In the genomic region with DNA sequence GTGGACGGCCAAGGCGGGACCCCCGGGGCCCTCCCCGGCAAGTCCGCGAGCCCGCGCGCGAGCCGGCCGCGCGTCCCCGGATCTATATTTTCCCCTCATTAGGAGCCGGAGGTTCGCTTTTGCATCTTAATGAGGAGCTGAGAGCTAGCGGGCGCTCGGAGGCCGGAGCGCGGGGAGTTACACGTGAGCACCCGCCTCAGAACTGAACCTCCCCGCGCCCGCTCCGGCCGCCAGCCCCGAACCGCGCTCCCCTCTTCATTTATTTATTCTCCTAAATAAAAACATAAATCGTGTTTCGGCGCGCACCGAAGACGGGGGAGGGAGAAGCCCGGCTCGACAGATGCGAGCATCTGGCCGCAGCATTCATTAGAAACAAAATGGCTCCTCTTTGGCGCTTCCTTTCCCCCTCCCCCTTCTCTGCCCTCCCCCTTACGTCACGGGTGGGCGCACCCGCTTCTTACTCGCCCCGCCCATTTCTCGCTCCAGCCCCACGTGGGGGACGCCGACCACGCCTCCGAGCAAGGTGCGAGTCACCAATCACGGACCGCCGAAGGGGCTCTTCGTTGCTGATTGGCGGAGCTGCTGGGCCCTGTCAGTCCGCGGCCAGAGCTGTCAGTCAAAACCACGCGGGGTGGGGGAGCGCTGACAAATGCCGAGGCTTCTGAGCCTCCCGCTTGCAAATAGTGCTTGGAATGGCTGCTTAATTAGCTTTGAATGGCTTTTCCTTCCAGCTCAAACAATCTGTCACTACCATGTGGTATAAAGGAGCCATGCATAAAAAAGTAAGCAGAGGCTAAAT, we compare ENCODE assay signal across 1 cellular context.
TF ChIP-seq lines count a peak whose summit lies in the region.

No MANE protein-coding gene starts in this region.

TF ChIP-seq in HepG2, 621 proteins besides CTCF, POLR2A, EP300 and RAD21 (continued from another document):
- TF ChIP-seq, protein P1, sequence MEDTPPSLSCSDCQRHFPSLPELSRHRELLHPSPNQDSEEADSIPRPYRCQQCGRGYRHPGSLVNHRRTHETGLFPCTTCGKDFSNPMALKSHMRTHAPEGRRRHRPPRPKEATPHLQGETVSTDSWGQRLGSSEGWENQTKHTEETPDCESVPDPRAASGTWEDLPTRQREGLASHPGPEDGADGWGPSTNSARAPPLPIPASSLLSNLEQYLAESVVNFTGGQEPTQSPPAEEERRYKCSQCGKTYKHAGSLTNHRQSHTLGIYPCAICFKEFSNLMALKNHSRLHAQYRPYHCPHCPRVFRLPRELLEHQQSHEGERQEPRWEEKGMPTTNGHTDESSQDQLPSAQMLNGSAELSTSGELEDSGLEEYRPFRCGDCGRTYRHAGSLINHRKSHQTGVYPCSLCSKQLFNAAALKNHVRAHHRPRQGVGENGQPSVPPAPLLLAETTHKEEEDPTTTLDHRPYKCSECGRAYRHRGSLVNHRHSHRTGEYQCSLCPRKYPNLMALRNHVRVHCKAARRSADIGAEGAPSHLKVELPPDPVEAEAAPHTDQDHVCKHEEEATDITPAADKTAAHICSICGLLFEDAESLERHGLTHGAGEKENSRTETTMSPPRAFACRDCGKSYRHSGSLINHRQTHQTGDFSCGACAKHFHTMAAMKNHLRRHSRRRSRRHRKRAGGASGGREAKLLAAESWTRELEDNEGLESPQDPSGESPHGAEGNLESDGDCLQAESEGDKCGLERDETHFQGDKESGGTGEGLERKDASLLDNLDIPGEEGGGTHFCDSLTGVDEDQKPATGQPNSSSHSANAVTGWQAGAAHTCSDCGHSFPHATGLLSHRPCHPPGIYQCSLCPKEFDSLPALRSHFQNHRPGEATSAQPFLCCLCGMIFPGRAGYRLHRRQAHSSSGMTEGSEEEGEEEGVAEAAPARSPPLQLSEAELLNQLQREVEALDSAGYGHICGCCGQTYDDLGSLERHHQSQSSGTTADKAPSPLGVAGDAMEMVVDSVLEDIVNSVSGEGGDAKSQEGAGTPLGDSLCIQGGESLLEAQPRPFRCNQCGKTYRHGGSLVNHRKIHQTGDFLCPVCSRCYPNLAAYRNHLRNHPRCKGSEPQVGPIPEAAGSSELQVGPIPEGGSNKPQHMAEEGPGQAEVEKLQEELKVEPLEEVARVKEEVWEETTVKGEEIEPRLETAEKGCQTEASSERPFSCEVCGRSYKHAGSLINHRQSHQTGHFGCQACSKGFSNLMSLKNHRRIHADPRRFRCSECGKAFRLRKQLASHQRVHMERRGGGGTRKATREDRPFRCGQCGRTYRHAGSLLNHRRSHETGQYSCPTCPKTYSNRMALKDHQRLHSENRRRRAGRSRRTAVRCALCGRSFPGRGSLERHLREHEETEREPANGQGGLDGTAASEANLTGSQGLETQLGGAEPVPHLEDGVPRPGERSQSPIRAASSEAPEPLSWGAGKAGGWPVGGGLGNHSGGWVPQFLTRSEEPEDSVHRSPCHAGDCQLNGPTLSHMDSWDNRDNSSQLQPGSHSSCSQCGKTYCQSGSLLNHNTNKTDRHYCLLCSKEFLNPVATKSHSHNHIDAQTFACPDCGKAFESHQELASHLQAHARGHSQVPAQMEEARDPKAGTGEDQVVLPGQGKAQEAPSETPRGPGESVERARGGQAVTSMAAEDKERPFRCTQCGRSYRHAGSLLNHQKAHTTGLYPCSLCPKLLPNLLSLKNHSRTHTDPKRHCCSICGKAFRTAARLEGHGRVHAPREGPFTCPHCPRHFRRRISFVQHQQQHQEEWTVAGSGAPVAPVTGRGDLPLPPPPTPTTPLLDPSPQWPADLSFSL (CRISPR knock-in tag; IDR thresholded peaks at IDR 0.05), result no peak
- TF ChIP-seq ZNF720 (CRISPR knock-in tag; IDR thresholded peaks at IDR 0.05), result no peak
- TF ChIP-seq, protein P2, sequence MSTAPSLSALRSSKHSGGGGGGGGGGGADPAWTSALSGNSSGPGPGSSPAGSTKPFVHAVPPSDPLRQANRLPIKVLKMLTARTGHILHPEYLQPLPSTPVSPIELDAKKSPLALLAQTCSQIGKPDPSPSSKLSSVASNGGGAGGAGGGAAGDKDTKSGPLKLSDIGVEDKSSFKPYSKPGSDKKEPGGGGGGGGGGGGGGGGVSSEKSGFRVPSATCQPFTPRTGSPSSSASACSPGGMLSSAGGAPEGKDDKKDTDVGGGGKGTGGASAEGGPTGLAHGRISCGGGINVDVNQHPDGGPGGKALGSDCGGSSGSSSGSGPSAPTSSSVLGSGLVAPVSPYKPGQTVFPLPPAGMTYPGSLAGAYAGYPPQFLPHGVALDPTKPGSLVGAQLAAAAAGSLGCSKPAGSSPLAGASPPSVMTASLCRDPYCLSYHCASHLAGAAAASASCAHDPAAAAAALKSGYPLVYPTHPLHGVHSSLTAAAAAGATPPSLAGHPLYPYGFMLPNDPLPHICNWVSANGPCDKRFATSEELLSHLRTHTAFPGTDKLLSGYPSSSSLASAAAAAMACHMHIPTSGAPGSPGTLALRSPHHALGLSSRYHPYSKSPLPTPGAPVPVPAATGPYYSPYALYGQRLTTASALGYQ (CRISPR knock-in tag; IDR thresholded peaks at IDR 0.05), result peak; percentile 77; the same call in 1 of the 2 replicates
- no peak for TF ChIP-seq JDP2 (CRISPR knock-in tag; IDR thresholded peaks at IDR 0.05; ENCODE audit: borderline replicate concordance)
- peak; percentile 60; the same call in 1 of the 2 replicates for TF ChIP-seq THAP11 (CRISPR knock-in tag; IDR thresholded peaks at IDR 0.05)
- peak; percentile 94 for TF ChIP-seq NFYC (CRISPR knock-in tag; IDR thresholded peaks at IDR 0.05)
- TF ChIP-seq, protein P3, sequence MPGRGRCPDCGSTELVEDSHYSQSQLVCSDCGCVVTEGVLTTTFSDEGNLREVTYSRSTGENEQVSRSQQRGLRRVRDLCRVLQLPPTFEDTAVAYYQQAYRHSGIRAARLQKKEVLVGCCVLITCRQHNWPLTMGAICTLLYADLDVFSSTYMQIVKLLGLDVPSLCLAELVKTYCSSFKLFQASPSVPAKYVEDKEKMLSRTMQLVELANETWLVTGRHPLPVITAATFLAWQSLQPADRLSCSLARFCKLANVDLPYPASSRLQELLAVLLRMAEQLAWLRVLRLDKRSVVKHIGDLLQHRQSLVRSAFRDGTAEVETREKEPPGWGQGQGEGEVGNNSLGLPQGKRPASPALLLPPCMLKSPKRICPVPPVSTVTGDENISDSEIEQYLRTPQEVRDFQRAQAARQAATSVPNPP (CRISPR knock-in tag; IDR thresholded peaks at IDR 0.05), result no peak
- no peak for TF ChIP-seq KMT2A (CRISPR knock-in tag; IDR thresholded peaks at IDR 0.05)
- TF ChIP-seq, protein P4, sequence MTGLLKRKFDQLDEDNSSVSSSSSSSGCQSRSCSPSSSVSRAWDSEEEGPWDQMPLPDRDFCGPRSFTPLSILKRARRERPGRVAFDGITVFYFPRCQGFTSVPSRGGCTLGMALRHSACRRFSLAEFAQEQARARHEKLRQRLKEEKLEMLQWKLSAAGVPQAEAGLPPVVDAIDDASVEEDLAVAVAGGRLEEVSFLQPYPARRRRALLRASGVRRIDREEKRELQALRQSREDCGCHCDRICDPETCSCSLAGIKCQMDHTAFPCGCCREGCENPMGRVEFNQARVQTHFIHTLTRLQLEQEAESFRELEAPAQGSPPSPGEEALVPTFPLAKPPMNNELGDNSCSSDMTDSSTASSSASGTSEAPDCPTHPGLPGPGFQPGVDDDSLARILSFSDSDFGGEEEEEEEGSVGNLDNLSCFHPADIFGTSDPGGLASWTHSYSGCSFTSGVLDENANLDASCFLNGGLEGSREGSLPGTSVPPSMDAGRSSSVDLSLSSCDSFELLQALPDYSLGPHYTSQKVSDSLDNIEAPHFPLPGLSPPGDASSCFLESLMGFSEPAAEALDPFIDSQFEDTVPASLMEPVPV (CRISPR knock-in tag; IDR thresholded peaks at IDR 0.05), result 0 out of 2 replicates have a peak, but pooled peaks have one; percentile 57
- peak; percentile 31; the same call in 1 of the 2 replicates for TF ChIP-seq ZNF460 (CRISPR knock-in tag; IDR thresholded peaks at IDR 0.05; ENCODE audit: borderline replicate concordance)
- peak; percentile 75 for TF ChIP-seq ISL2 (CRISPR knock-in tag; IDR thresholded peaks at IDR 0.05)
- TF ChIP-seq ZSCAN21 (CRISPR knock-in tag; IDR thresholded peaks at IDR 0.05; ENCODE audit: borderline replicate concordance), result no peak
- peak; percentile 61; the same call in 1 of the 2 replicates for TF ChIP-seq PHF8 (CRISPR knock-in tag; IDR thresholded peaks at IDR 0.05)
- TF ChIP-seq ZNF143 (CRISPR knock-in tag; IDR thresholded peaks at IDR 0.05), result no peak
- 0 out of 2 replicates have a peak, but pooled peaks have one; percentile 47 for TF ChIP-seq ZNF605 (CRISPR knock-in tag; IDR thresholded peaks at IDR 0.05)
- TF ChIP-seq ETV6 (CRISPR knock-in tag; conservative IDR thresholded peaks at IDR 0.05), result no peak
- TF ChIP-seq ZNF788 (CRISPR knock-in tag; IDR thresholded peaks at IDR 0.05; ENCODE audit: borderline replicate concordance), result peak; percentile 78; the same call in 1 of the 2 replicates
- no peak for TF ChIP-seq AKAP8 (CRISPR knock-in tag; IDR thresholded peaks at IDR 0.05)
- TF ChIP-seq, protein P5, sequence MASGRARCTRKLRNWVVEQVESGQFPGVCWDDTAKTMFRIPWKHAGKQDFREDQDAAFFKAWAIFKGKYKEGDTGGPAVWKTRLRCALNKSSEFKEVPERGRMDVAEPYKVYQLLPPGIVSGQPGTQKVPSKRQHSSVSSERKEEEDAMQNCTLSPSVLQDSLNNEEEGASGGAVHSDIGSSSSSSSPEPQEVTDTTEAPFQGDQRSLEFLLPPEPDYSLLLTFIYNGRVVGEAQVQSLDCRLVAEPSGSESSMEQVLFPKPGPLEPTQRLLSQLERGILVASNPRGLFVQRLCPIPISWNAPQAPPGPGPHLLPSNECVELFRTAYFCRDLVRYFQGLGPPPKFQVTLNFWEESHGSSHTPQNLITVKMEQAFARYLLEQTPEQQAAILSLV (CRISPR knock-in tag; IDR thresholded peaks at IDR 0.05; ENCODE audit: borderline replicate concordance), result no peak
- TF ChIP-seq TBX3 (IDR thresholded peaks at IDR 0.05; ENCODE audit: borderline replicate concordance), result peak; percentile 89
- TF ChIP-seq TEAD3 (CRISPR knock-in tag; optimal IDR thresholded peaks at IDR 0.05; ENCODE audit: borderline replicate concordance), result peak; percentile 72
- TF ChIP-seq NFKB2 (CRISPR knock-in tag; IDR thresholded peaks at IDR 0.05; ENCODE audit: borderline replicate concordance), result no peak
- no peak for TF ChIP-seq U2AF1 (optimal IDR thresholded peaks at IDR 0.05; ENCODE audit: low read depth, low read length)
- TF ChIP-seq BRD4 (CRISPR knock-in tag; IDR thresholded peaks at IDR 0.05), result no peak
- TF ChIP-seq, protein P6, sequence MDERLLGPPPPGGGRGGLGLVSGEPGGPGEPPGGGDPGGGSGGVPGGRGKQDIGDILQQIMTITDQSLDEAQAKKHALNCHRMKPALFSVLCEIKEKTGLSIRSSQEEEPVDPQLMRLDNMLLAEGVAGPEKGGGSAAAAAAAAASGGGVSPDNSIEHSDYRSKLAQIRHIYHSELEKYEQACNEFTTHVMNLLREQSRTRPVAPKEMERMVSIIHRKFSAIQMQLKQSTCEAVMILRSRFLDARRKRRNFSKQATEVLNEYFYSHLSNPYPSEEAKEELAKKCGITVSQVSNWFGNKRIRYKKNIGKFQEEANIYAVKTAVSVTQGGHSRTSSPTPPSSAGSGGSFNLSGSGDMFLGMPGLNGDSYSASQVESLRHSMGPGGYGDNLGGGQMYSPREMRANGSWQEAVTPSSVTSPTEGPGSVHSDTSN (CRISPR knock-in tag; IDR thresholded peaks at IDR 0.05), result peak; percentile 96
- peak; percentile 27; the same call in 1 of the 2 replicates for TF ChIP-seq NKX3-1 (CRISPR knock-in tag; IDR thresholded peaks at IDR 0.05)
- TF ChIP-seq ELF3 (CRISPR knock-in tag; IDR thresholded peaks at IDR 0.05), result no peak
TF ChIP-seq in HepG2: peak in this region for 184.
